ENCODE assay signal across 10 cellular contexts in genomic region chr19:3670258-3670795, GRCh38. TPM values are rescaled to one million over a fixed set of nuclear protein-coding genes. Genes with fewer than 3 reads are reported as not detected.
DNase-seq lines count a peak whose midpoint lies in the region; ATAC-seq, FAIRE-seq and TF ChIP-seq lines count a peak whose summit lies in the region.
"Had no signal": no experiment of that assay in that cellular context is flagged by ENCODE, and none has a peak within 500 bp of the region (broad histone marks: within the 10 kb centered on the region; RNA-seq: fewer than 3 reads in every experiment).

No MANE protein-coding gene starts in this region.

- H3K9me3 ChIP-seq in kidney (ENCODE audit: control insufficient read depth in 1 of 2, low read length in 2 of 2) (no peaks in the 10 kb centered on the region), smooth muscle cell (replicated peaks; ENCODE audit: low read depth) (no peaks in the 10 kb centered on the region)

- H2AFZ ChIP-seq in smooth muscle cell (ENCODE audit: low read depth): no peak overlapping the region

- peak overlapping the region; percentile 82 for H3K4me2 ChIP-seq in smooth muscle cell

- H3K36me3 ChIP-seq in kidney (ENCODE audit: control insufficient read depth in 1 of 2, insufficient read depth in 2 of 2, low read length in 2 of 2): no peaks in the 10 kb centered on the region
- H3K36me3 ChIP-seq in smooth muscle cell (ENCODE audit: low read depth): no peaks in the 10 kb centered on the region

- DNase-seq in GM03348 (ENCODE audit: low spot score) (peak; percentile 94), caudate nucleus (lab: John Stamatoyannopoulos, UW) (peak in 8 of 61 donors; percentile 11 to 45 (median 31)), kidney (peak; percentile 90), smooth muscle cell (lab: John Stamatoyannopoulos, UW; ENCODE audit: unreplicated experiment) (peak; percentile 37), OCI-M2 (lab: John Stamatoyannopoulos, UW; ENCODE audit: unreplicated experiment) (no peak), RWPE1 (ENCODE audit: low spot score) (no peak), activated gamma-delta T cell (lab: John Stamatoyannopoulos, UW) (no peak)
- DNase-seq: NCI-H1048 had no signal

- H3F3A ChIP-seq in smooth muscle cell (ENCODE audit: low read depth): no peaks in the 10 kb centered on the region

- TF ChIP-seq CTCF in kidney (IDR thresholded peaks at IDR 0.05; ENCODE audit: borderline replicate concordance, extremely low read depth, insufficient read depth): no peak
- no peak for TF ChIP-seq CTCF in smooth muscle cell (IDR thresholded peaks at IDR 0.05; ENCODE audit: borderline replicate concordance, insufficient read depth, poor library complexity, severe bottlenecking)
- no peak for TF ChIP-seq CTCF in RWPE1 (conservative IDR thresholded peaks at IDR 0.05; ENCODE audit: low read depth)

- CTCF ChIA-PET in RWPE1 (lab: Yijun Ruan, JAX): interaction anchor here (0.6 kb wide), 1 partner anchor 946 kb away, joined by 3 read pairs; no protein-coding TSS in a partner anchor

- POLR2A ChIA-PET in RWPE1 (lab: Yijun Ruan, JAX; ENCODE audit: low non-redundant PET): no interaction called here

- WGBS in smooth muscle cell (ENCODE audit: low lambda C conversion rate): 27% methylated on average over 14 of the region's 17 CpGs

- no peak for ATAC-seq in HG03521 (IDR thresholded peaks at IDR 0.05; ENCODE audit: unreplicated experiment)

- H3K9ac ChIP-seq in kidney (ENCODE audit: low read length in 2 of 2) (peak overlapping the region in 1 of 2 donors; percentile 29), smooth muscle cell (ENCODE audit: low read depth) (peak overlapping the region; percentile 84)

- H3K4me1 ChIP-seq in kidney (ENCODE audit: control insufficient read depth in 1 of 2, insufficient read depth in 1 of 2, low read depth in 1 of 2, low read length in 2 of 2) (peaks cover 0 to 18% of the 10 kb centered on the region in 2 donors), smooth muscle cell (ENCODE audit: low read depth) (peaks cover 15% of the 10 kb centered on the region)

- H3K27ac ChIP-seq in caudate nucleus (ENCODE audit: low read depth, low read length) (peak overlapping the region; percentile 68), kidney (ENCODE audit: low read depth in 2 of 2, low read length in 2 of 2) (peak overlapping the region; percentile 89 to 95), smooth muscle cell (ENCODE audit: low read depth) (peak overlapping the region; percentile 96), RWPE1 (no peak overlapping the region)

- H3K27me3 ChIP-seq in smooth muscle cell (ENCODE audit: low read depth): no peaks in the 10 kb centered on the region

- FAIRE-seq in kidney (lab: Jason Lieb, UNC): no peak

- peaks cover 47% of the 10 kb centered on the region for H4K20me1 ChIP-seq in smooth muscle cell (ENCODE audit: low read depth)

- H3K79me2 ChIP-seq in smooth muscle cell (ENCODE audit: low read depth): peaks cover 18% of the 10 kb centered on the region

- H3K4me3 ChIP-seq in kidney (ENCODE audit: low read length in 2 of 2): no peak overlapping the region
- no peak overlapping the region for H3K4me3 ChIP-seq in smooth muscle cell

- intact Hi-C loops in kidney (cut with DNase I): no loop called here

RNA-seq across cellular contexts. Expression of gene PIP5K1C, which starts 29.9 kb away (rescaled TPM):
- total RNA-seq in kidney (35.6 TPM), smooth muscle cell (8.2 and 13.2 TPM in 2 replicates)
- polyA plus RNA-seq in kidney (ENCODE audit: insufficient read depth, low read depth, low replicate concordance) (11.2 TPM), smooth muscle cell (27.2 and 29.9 TPM in 2 replicates)

RNA-seq across cellular contexts. Expression of gene TJP3, which starts 37.9 kb away (rescaled TPM):
- 26.5 TPM for total RNA-seq in kidney
- 32.5 TPM for polyA plus RNA-seq in kidney (ENCODE audit: insufficient read depth, low read depth, low replicate concordance)
- 1.7 and 6.2 TPM in 2 replicates for total RNA-seq in smooth muscle cell
- polyA plus RNA-seq in smooth muscle cell: 1.2 and 9.0 TPM in 2 replicates
- total RNA-seq: myocyte had no signal

RNA-seq across cellular contexts. Expression of gene CACTIN, which starts 43.7 kb away (rescaled TPM):
- 23.9 TPM for total RNA-seq in kidney
- polyA plus RNA-seq in kidney (ENCODE audit: insufficient read depth, low read depth, low replicate concordance): 11.6 TPM
- total RNA-seq in smooth muscle cell: 16.7 and 17.5 TPM in 2 replicates
- polyA plus RNA-seq in smooth muscle cell: 17.3 and 22.5 TPM in 2 replicates

Comparison
In these comparisons a context has a peak if more than half of its experiments do, and no peak if none do; other contexts are left out.
1. DNase-seq: peak in GM03348 (single experiment), kidney (single experiment) and smooth muscle cell (single experiment); none in OCI-M2 (single experiment), RWPE1 (single experiment) and activated gamma-delta T cell (single experiment).